22 cellular contexts compared by ENCODE assay signal in genomic region chr5:58818515-58818914, GRCh38.
DNase-seq lines count a peak whose midpoint lies in the region; ATAC-seq and TF ChIP-seq lines count a peak whose summit lies in the region.
"Had no signal": no experiment of that assay in that cellular context is flagged by ENCODE, and none has a peak within 500 bp of the region (broad histone marks: within the 10 kb centered on the region; RNA-seq: fewer than 3 reads in every experiment).

No MANE protein-coding gene starts in this region.

- no peaks in the 10 kb centered on the region for H3K36me3 ChIP-seq in WERI-Rb-1
- H3K36me3 ChIP-seq: BLaER1 had no signal

- ATAC-seq in omental fat pad (ENCODE audit: low FRiP score) (no peak), GM21619 (IDR thresholded peaks at IDR 0.05; ENCODE audit: unreplicated experiment) (no peak)
- ATAC-seq: GM23338, Panc1 had no signal

- peak overlapping the region; percentile 80 for H3K27ac ChIP-seq in WERI-Rb-1
- H3K27ac ChIP-seq: BLaER1 had no signal

- TF ChIP-seq CTCF in WERI-Rb-1 (IDR thresholded peaks at IDR 0.05; ENCODE audit: low read depth, low read length) (no peak), omental fat pad (IDR thresholded peaks at IDR 0.05) (no peak)

- H3K4me3 ChIP-seq in WERI-Rb-1 (ENCODE audit: low read depth, low read length) = no peak overlapping the region
- H3K4me3 ChIP-seq: BLaER1, GM23338 had no signal

- H3K9me3 ChIP-seq in WERI-Rb-1 (ENCODE audit: severe bottlenecking) = no peaks in the 10 kb centered on the region
- H3K9me3 ChIP-seq: BLaER1, SK-N-SH had no signal

- no peaks in the 10 kb centered on the region for H3K27me3 ChIP-seq in WERI-Rb-1 (ENCODE audit: insufficient read depth, low read depth, severe bottlenecking)
- H3K27me3 ChIP-seq: BLaER1 had no signal

- DNase-seq in NCI-H748 (lab: John Stamatoyannopoulos, UW; ENCODE audit: unreplicated experiment) (peak; percentile 18), NCI-H748 treated with DMSO at 0.1 percent for 48 hours (lab: John Stamatoyannopoulos, UW) (no peak), NCI-H446 treated with DMSO at 0.1 percent for 48 hours (lab: John Stamatoyannopoulos, UW) (peak; percentile 30), WERI-Rb-1 (peak; percentile 32), T1000 (lab: John Stamatoyannopoulos, UW) (no peak), omental fat pad (ENCODE audit: low spot score) (no peak)
- DNase-seq: CD4-positive, alpha-beta T cell; COR-L47; GDM1; HCEC 1CT; KBM-7; NCI-H1092 treated with DMSO at 0.1 percent for 48 hours; NCI-H1436 treated with DMSO at 0.1 percent for 48 hours; NCI-H2029 treated with DMSO at 0.1 percent for 48 hours; NCI-H510A; NK-92 treated with Interleukin-12 subunit alpha and Interleukin-12 subunit beta, amount 100 ng/mL, for 24 hours; SIG-M5; SK-N-SH had no signal

Comparison
In these comparisons a context has a peak if more than half of its experiments do, and no peak if none do; other contexts are left out.
1. DNase-seq: peak in NCI-H748 (single experiment), NCI-H446 treated with DMSO at 0.1 percent for 48 hours (single experiment) and WERI-Rb-1 (single experiment); none in NCI-H748 treated with DMSO at 0.1 percent for 48 hours (single experiment), T1000 (single experiment) and omental fat pad (single experiment).